In the genomic region with DNA sequence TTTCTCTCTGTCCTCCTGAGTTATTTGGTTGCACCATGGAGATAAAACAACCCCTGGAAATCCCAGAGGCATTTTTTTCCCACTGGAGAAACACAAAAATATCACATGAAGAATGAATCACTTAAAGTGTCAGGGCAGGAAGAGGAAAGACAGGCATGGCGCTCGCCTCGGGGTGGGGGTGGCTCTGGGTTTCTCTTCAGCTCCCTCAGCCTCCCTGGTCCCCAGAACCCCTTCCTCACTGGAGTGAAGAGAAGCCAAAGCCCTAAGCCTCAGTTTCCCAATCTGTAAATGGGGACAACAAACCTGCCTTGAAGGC, we compare ENCODE assay signal across 16 cellular contexts. TPM values are rescaled to one million over a fixed set of nuclear protein-coding genes. Genes with fewer than 3 reads are reported as not detected.
DNase-seq lines count a peak whose midpoint lies in the region; TF ChIP-seq lines count a peak whose summit lies in the region.
"Had no signal": no experiment of that assay in that cellular context is flagged by ENCODE, and none has a peak within 500 bp of the region (broad histone marks: within the 10 kb centered on the region; RNA-seq: fewer than 3 reads in every experiment).

No MANE protein-coding gene starts in this region.

- H3K79me2 ChIP-seq in ACC112 (ENCODE audit: control insufficient read depth, insufficient read depth, low read length, unreplicated experiment), result no peaks in the 10 kb centered on the region

- H3K36me3 Mint-ChIP-seq in HFFc6 (ENCODE audit: low read depth), result no peaks in the 10 kb centered on the region

- no peaks in the 10 kb centered on the region for H3K9me3 Mint-ChIP-seq in HFFc6
- H3K9me3 Mint-ChIP-seq: activated CD4-positive, alpha-beta T cell treated with anti-CD3 and anti-CD28 coated beads, Interleukin-2, amount 10 ng/mL, durations not matched to agents 24 days and 14 days; activated T-helper 17 cell treated with anti-CD3 and anti-CD28 coated beads, Interleukin-2, amount 50 U/mL, for 72 hours had no signal

- H3K36me3 ChIP-seq in ACC112 (ENCODE audit: insufficient read depth, low read length), result no peaks in the 10 kb centered on the region
- H3K36me3 ChIP-seq: ascending aorta, lower lobe of right lung had no signal

- no peak for TF ChIP-seq CTCF in HFFc6 (IDR thresholded peaks at IDR 0.05)

- no peak overlapping the region for H3K4me3 ChIP-seq in ACC112 (ENCODE audit: low read depth, low read length)
- H3K4me3 ChIP-seq: ascending aorta, lower lobe of right lung had no signal

- H3K27ac Mint-ChIP-seq in HFFc6, result peak overlapping the region; percentile 55; the same call in 1 of the 2 replicates
- H3K27ac Mint-ChIP-seq: activated CD4-positive, alpha-beta T cell treated with anti-CD3 and anti-CD28 coated beads, Interleukin-2, amount 10 ng/mL, durations not matched to agents 24 days and 14 days; activated T-helper 17 cell treated with anti-CD3 and anti-CD28 coated beads, Interleukin-2, amount 50 U/mL, for 72 hours had no signal

- no peak overlapping the region for H2AFZ ChIP-seq in ACC112 (ENCODE audit: low read length, unreplicated experiment)

- no peak overlapping the region for H3K4me3 Mint-ChIP-seq in HFFc6
- H3K4me3 Mint-ChIP-seq: activated CD4-positive, alpha-beta T cell treated with anti-CD3 and anti-CD28 coated beads, Interleukin-2, amount 10 ng/mL, durations not matched to agents 24 days and 14 days; activated T-helper 17 cell treated with anti-CD3 and anti-CD28 coated beads, Interleukin-2, amount 50 U/mL, for 72 hours had no signal

- peak overlapping the region; percentile 67; the same call in 1 of the 2 replicates for H3K27ac ChIP-seq in ACC112 (ENCODE audit: low read depth, low read length)
- H3K27ac ChIP-seq: ascending aorta, lower lobe of right lung had no signal

- DNase-seq in HFFc6 (peak; percentile 61), dedifferentiated amniotic fluid mesenchymal stem cell (ENCODE audit: extremely low spot score) (peak; percentile 19), lung microvascular endothelial cell (ENCODE audit: low read depth in 2 of 2) (peak; percentile 24 to 82), SIG-M5 treated with dmso at 0.1 percent for 504 hours (lab: John Stamatoyannopoulos, UW; ENCODE audit: unreplicated experiment) (no peak), activated gamma-delta T cell (lab: John Stamatoyannopoulos, UW) (no peak), NCI-H1436 treated with DMSO at 0.1 percent for 48 hours (lab: John Stamatoyannopoulos, UW) (no peak), cerebellum (ENCODE audit: low spot score) (no peak)
- DNase-seq: ACHN; activated CD4-positive, alpha-beta T cell treated with anti-CD3 and anti-CD28 coated beads, Interleukin-2, amount 10 ng/mL, durations not matched to agents 24 days and 14 days; KG1; lower lobe of right lung; NCI-H526; RPMI8226 had no signal

- H3K4me1 ChIP-seq in ACC112 (ENCODE audit: control insufficient read depth, insufficient read depth, low read length, unreplicated experiment), result peaks cover 25% of the 10 kb centered on the region

- peaks cover 2% of the 10 kb centered on the region for H3K27me3 Mint-ChIP-seq in HFFc6 (ENCODE audit: insufficient read depth)
- H3K27me3 Mint-ChIP-seq: activated CD4-positive, alpha-beta T cell treated with anti-CD3 and anti-CD28 coated beads, Interleukin-2, amount 10 ng/mL, durations not matched to agents 24 days and 14 days; activated T-helper 17 cell treated with anti-CD3 and anti-CD28 coated beads, Interleukin-2, amount 50 U/mL, for 72 hours had no signal

- H3K4me1 Mint-ChIP-seq in HFFc6 (ENCODE audit: low read depth), result peaks cover 38% of the 10 kb centered on the region
- H3K4me1 Mint-ChIP-seq: activated T-helper 17 cell treated with anti-CD3 and anti-CD28 coated beads, Interleukin-2, amount 50 U/mL, for 72 hours had no signal

- H3K27me3 ChIP-seq in ACC112 (ENCODE audit: insufficient read depth, low read length), result no peaks in the 10 kb centered on the region
- H3K27me3 ChIP-seq: ascending aorta had no signal

RNA-seq across cellular contexts. Expression of gene SHISAL1, which starts 0.9 kb away (rescaled TPM):
- total RNA-seq in HFFc6 (2021; fragmentation: NEBNext Ultra II Directional; extraction: Animal tissue kit (Norgen Biotek cat#: 25700)), result not detected
- total RNA-seq in lung microvascular endothelial cell (under 0.01 TPM in 2 replicates), cerebellum (14.6 TPM)
- total RNA-seq: activated CD4-positive, alpha-beta T cell treated with anti-CD3 and anti-CD28 coated beads, Interleukin-2, amount 10 ng/mL, durations not matched to agents 24 days and 14 days; activated T-helper 17 cell treated with anti-CD3 and anti-CD28 coated beads, Interleukin-2, amount 50 U/mL, for 72 hours had no signal

Comparison
In these comparisons a context has a peak if more than half of its experiments do, and no peak if none do; other contexts are left out.
1. DNase-seq: peak in HFFc6 (single experiment), dedifferentiated amniotic fluid mesenchymal stem cell (single experiment) and lung microvascular endothelial cell (2 of 2); none in SIG-M5 treated with dmso at 0.1 percent for 504 hours (single experiment), activated gamma-delta T cell (single experiment), NCI-H1436 treated with DMSO at 0.1 percent for 48 hours (single experiment) and cerebellum (single experiment).
2. RNA of gene SHISAL1, which starts 0.9 kb away (total RNA-seq): 14.6 TPM in cerebellum (single experiment); not detected in HFFc6 and under 0.01 TPM in lung microvascular endothelial cell; every median in the first group is over 10 times any median in the second.